ENCODE assay signal across 21 cellular contexts in genomic region chr7:141198191-141198958, GRCh38.
DNase-seq lines count a peak whose midpoint lies in the region; TF ChIP-seq lines count a peak whose summit lies in the region.
"Had no signal": no experiment of that assay in that cellular context is flagged by ENCODE, and none has a peak within 500 bp of the region (broad histone marks: within the 10 kb centered on the region; RNA-seq: fewer than 3 reads in every experiment).

No MANE protein-coding gene starts in this region.

- peaks cover 31 to 48% of the 10 kb centered on the region in 2 donors for H3K4me1 ChIP-seq in thyroid gland
- H3K4me1 ChIP-seq: Peyer's patch, upper lobe of right lung had no signal

- TF ChIP-seq POLR2A in thyroid gland (IDR thresholded peaks at IDR 0.05): no peak

- H3K27ac ChIP-seq in thyroid gland: peak overlapping the region; percentile 26 to 52 (median 42)
- H3K27ac ChIP-seq: 22Rv1, gastrocnemius medialis, neural progenitor cell, Peyer's patch, upper lobe of right lung had no signal

- TF ChIP-seq CTCF in thyroid gland (IDR thresholded peaks at IDR 0.05): no peak

- H3K36me3 ChIP-seq in thyroid gland: no peaks in the 10 kb centered on the region
- H3K36me3 ChIP-seq: gastrocnemius medialis, neural progenitor cell, Peyer's patch, upper lobe of right lung had no signal

- DNase-seq in DMS 273 (lab: John Stamatoyannopoulos, UW; ENCODE audit: unreplicated experiment) (peak; percentile 50), DMS 273 treated with DMSO at 0.1 percent for 48 hours (lab: John Stamatoyannopoulos, UW) (no peak), RKO (ENCODE audit: low spot score) (peak; percentile 32), kidney tubule cell (ENCODE audit: low spot score) (peak; percentile 52), thyroid gland (peak; percentile 15 to 27), cardiac septum (ENCODE audit: low spot score) (no peak), iPS-NIHi11 (ENCODE audit: low spot score) (no peak)
- no peak for DNase-seq in activated effector memory CD4-positive, alpha-beta T cell treated with Interleukin-2 at 50 U/mL for 16 hours
- DNase-seq: activated CD4-positive, CD25-positive, alpha-beta regulatory T cell treated with anti-CD3 and anti-CD28 coated beads, Interleukin-2, amount 50 U/mL, for 72 hours; activated T-cell treated with anti-CD3 and anti-CD28 coated beads, Interleukin-2, amount 50 U/mL, for 72 hours; cerebellar nuclear complex; erythroblast; gastrocnemius medialis; Peyer's patch; stimulated activated CD4-positive, alpha-beta T cell treated with anti-CD3 and anti-CD28 coated beads, Interleukin-4, amount 100 ng/mL, for 1 hour; stimulated activated naive CD8-positive, alpha-beta T cell treated with anti-CD3 and anti-CD28 coated beads, Interleukin-15, amount 100 ng/mL, for 72 hours; T1000; upper lobe of right lung had no signal

- no peaks in the 10 kb centered on the region for H3K27me3 ChIP-seq in thyroid gland
- H3K27me3 ChIP-seq: gastrocnemius medialis, neural progenitor cell, Peyer's patch, upper lobe of right lung had no signal

- H3K9me3 ChIP-seq in thyroid gland: no peaks in the 10 kb centered on the region
- H3K9me3 ChIP-seq: gastrocnemius medialis, Peyer's patch, upper lobe of right lung had no signal

- 64 to 72% methylated on average over 12 of the region's 12 CpGs for WGBS in thyroid gland, 2 donors

- no peak overlapping the region for H3K4me3 ChIP-seq in thyroid gland (replicated peaks in 1 of 3)
- H3K4me3 ChIP-seq: gastrocnemius medialis, neural progenitor cell, Peyer's patch, smooth muscle cell, upper lobe of right lung had no signal

- intact Hi-C loops in thyroid gland (cut with DNase I) (no loop called here), cardiac septum (cut with DNase I) (no loop called here)

Comparison
In these comparisons a context has a peak if more than half of its experiments do, and no peak if none do; other contexts are left out.
1. DNase-seq: peak in DMS 273 (single experiment), RKO (single experiment), kidney tubule cell (single experiment) and thyroid gland (2 of 2); none in DMS 273 treated with DMSO at 0.1 percent for 48 hours (single experiment), activated effector memory CD4-positive, alpha-beta T cell treated with Interleukin-2 at 50 U/mL for 16 hours (single experiment), cardiac septum (single experiment) and iPS-NIHi11 (single experiment).